Comparison of ENCODE assay signal across 8 cellular contexts in genomic region chr16:87764600-87765472, GRCh38. TPM values are rescaled to one million over a fixed set of nuclear protein-coding genes. Genes with fewer than 3 reads are reported as not detected.
DNase-seq lines count a peak whose midpoint lies in the region; ATAC-seq, FAIRE-seq and TF ChIP-seq lines count a peak whose summit lies in the region.

No MANE protein-coding gene starts in this region.

- TF ChIP-seq POLR2A in endothelial cell of umbilical vein (IDR thresholded peaks at IDR 0.05; ENCODE audit: low read depth, low read length) (no peak), prostate gland (IDR thresholded peaks at IDR 0.05) (no peak)

- no peaks in the 10 kb centered on the region for H3K27me3 ChIP-seq in endothelial cell of umbilical vein (ENCODE audit: control insufficient read depth in 2 of 2, insufficient read depth in 2 of 2, low read length in 2 of 2)
- H3K27me3 ChIP-seq in prostate gland (replicated peaks; ENCODE audit: insufficient read depth): no peaks in the 10 kb centered on the region

- peak; percentile 6 for ATAC-seq in GM21619 (IDR thresholded peaks at IDR 0.05; ENCODE audit: unreplicated experiment)
- peak; percentile 8; the same call in 2 of the 3 replicates for ATAC-seq in SK-N-SH treated with all-trans-retinoic acid at 6 μM for 48 hours
- no peak for ATAC-seq in HG03135 (IDR thresholded peaks at IDR 0.05; ENCODE audit: unreplicated experiment)

- peak overlapping the region; percentile 92 for H3K9ac ChIP-seq in endothelial cell of umbilical vein (replicated peaks; ENCODE audit: extremely low read depth, insufficient read depth, low read length)

- no TSS peak for BruUV-seq in endothelial cell of umbilical vein (replicated peaks; lab: Mats Ljungman, UMichigan)

- H4K20me1 ChIP-seq in endothelial cell of umbilical vein (replicated peaks; ENCODE audit: control insufficient read depth, extremely low read depth, insufficient read depth, low read length): no peaks in the 10 kb centered on the region

- no peaks in the 10 kb centered on the region for H3K9me1 ChIP-seq in endothelial cell of umbilical vein (replicated peaks; ENCODE audit: control insufficient read depth, extremely low read depth, insufficient read depth, low read length)

- peak overlapping the region; percentile 90 for H2AFZ ChIP-seq in endothelial cell of umbilical vein (ENCODE audit: low read depth, low read length)

- H3K4me3 ChIP-seq in endothelial cell of umbilical vein (replicated peaks in 1 of 3; ENCODE audit: insufficient read depth in 1 of 3, low read depth in 1 of 3, low read length in 3 of 3) (peak overlapping the region; percentile 55 to 82 (median 78)), prostate gland (peak overlapping the region; percentile 89 to 98)

- peaks cover 31% of the 10 kb centered on the region for H3K79me2 ChIP-seq in endothelial cell of umbilical vein (ENCODE audit: control insufficient read depth, insufficient read depth, low read length)

- H3K27ac ChIP-seq in 22Rv1: peak overlapping the region; percentile 79
- H3K27ac ChIP-seq in endothelial cell of umbilical vein (ENCODE audit: insufficient read depth, low read depth, low read length): peak overlapping the region; percentile 92
- no peak overlapping the region for H3K27ac ChIP-seq in prostate gland

- intact Hi-C loops in endothelial cell of umbilical vein (cut with micrococcal nuclease) (loop anchor here (5.0 to 10.0 kb wide), 2 partner anchors 128 to 360 kb away; no protein-coding TSS in a partner anchor), prostate gland (cut with DNase I) (loop anchor here (5.0 kb wide), 1 partner anchor 178 kb away; no protein-coding TSS in a partner anchor)

- H3K4me1 ChIP-seq in endothelial cell of umbilical vein (ENCODE audit: control insufficient read depth, extremely low read depth, insufficient read depth, low read length) (peaks cover 8% of the 10 kb centered on the region), prostate gland (replicated peaks) (peaks cover 13% of the 10 kb centered on the region)

- CTCF ChIA-PET in endothelial cell of umbilical vein (lab: Charles Lee): interaction anchor here (2.1 to 5.8 kb wide), 3 partner anchors 14 to 177 kb away, joined by 11 to 198 read pairs (median 58); partner anchors contain the start of gene SLC7A5

- dilution Hi-C loops in endothelial cell of umbilical vein (cut with MboI; ENCODE audit: extremely low pct_ligation_motif_present, low sequenced_read_pairs): no loop called here

- H3K9me3 ChIP-seq in endothelial cell of umbilical vein (replicated peaks; ENCODE audit: control insufficient read depth, insufficient read depth, low read length) (no peaks in the 10 kb centered on the region), prostate gland (no peaks in the 10 kb centered on the region)

- POLR2A ChIA-PET in endothelial cell of umbilical vein (lab: Charles Lee): no interaction called here

- WGBS in prostate gland: 22% methylated on average over 14 of the region's 14 CpGs

- peak overlapping the region; percentile 80 for H3K4me2 ChIP-seq in endothelial cell of umbilical vein (ENCODE audit: insufficient read depth, low read length)

- H3K36me3 ChIP-seq in endothelial cell of umbilical vein (ENCODE audit: control insufficient read depth in 2 of 2, extremely low read depth in 1 of 2, insufficient read depth in 2 of 2, low read length in 2 of 2) (peaks cover 3 to 7% of the 10 kb centered on the region in 2 experiments), prostate gland (no peaks in the 10 kb centered on the region)

- TF ChIP-seq CTCF in 22Rv1 (IDR thresholded peaks at IDR 0.05) (no peak), endothelial cell of umbilical vein (IDR thresholded peaks at IDR 0.05; ENCODE audit: extremely low read depth in 1 of 2, insufficient read depth in 1 of 2, low read depth in 1 of 2, low read length in 2 of 2) (no peak), prostate gland (IDR thresholded peaks at IDR 0.05) (no peak)

- DNase-seq in endothelial cell of umbilical vein (ENCODE audit: low read depth, low spot score): no peak
- no peak for DNase-seq in prostate gland (ENCODE audit: low spot score)
- DNase-seq in NCI-H226: no peak
- DNase-seq in anterior cingulate cortex (lab: John Stamatoyannopoulos, UW): no peak

- no peak for FAIRE-seq in endothelial cell of umbilical vein (lab: Jason Lieb, UNC)

TF ChIP-seq in SK-N-SH treated with all-trans-retinoic acid at 6 μM for 48 hours, 23 proteins besides CTCF, POLR2A, EP300 and RAD21:
- no peak for TF ChIP-seq TCF4 (CRISPR knock-in tag; IDR thresholded peaks at IDR 0.05; ENCODE audit: borderline replicate concordance)
- no peak for TF ChIP-seq ZNF8 (CRISPR knock-in tag; IDR thresholded peaks at IDR 0.05)
- no peak for TF ChIP-seq PATZ1 (CRISPR knock-in tag; IDR thresholded peaks at IDR 0.05; ENCODE audit: borderline replicate concordance)
- TF ChIP-seq ZC3H10 (CRISPR knock-in tag; IDR thresholded peaks at IDR 0.05): no peak
TF ChIP-seq in SK-N-SH treated with all-trans-retinoic acid at 6 μM for 48 hours: peak in this region for 0.

TF ChIP-seq in endothelial cell of umbilical vein, 7 proteins besides CTCF, POLR2A, EP300 and RAD21:
- TF ChIP-seq POLR2AphosphoS5 (IDR thresholded peaks at IDR 0.05; ENCODE audit: insufficient read depth, low read depth, low read length): no peak
- no peak for TF ChIP-seq JUN (IDR thresholded peaks at IDR 0.05; ENCODE audit: borderline replicate concordance, insufficient read depth, insufficient read length, low read depth)
- no peak for TF ChIP-seq GATA2 (IDR thresholded peaks at IDR 0.05; ENCODE audit: insufficient read depth, insufficient read length, low read depth, low read length)
- TF ChIP-seq EZH2 (IDR thresholded peaks at IDR 0.05; ENCODE audit: borderline replicate concordance, low read depth, low read length, severe bottlenecking): no peak
- no peak for TF ChIP-seq FOS (IDR thresholded peaks at IDR 0.05; ENCODE audit: borderline replicate concordance, insufficient read depth, low read length)
- no peak for TF ChIP-seq MAX (IDR thresholded peaks at IDR 0.05; ENCODE audit: insufficient read depth, insufficient read length)
- TF ChIP-seq MYC (IDR thresholded peaks at IDR 0.05; ENCODE audit: low read depth, low read length): no peak

RNA-seq across cellular contexts. Expression of gene KLHDC4, which starts 0.9 kb away (rescaled TPM):
- total RNA-seq in endothelial cell of umbilical vein (46.2 and 46.7 TPM in 2 replicates), prostate gland (10 to 100 TPM; 28.2 to 56.4 TPM)
- 24.7 and 25.9 TPM in 2 replicates for polyA plus RNA-seq in endothelial cell of umbilical vein
- polyA plus RNA-seq in endothelial cell of umbilical vein (2011; cell fraction: cytosol; rRNA removed): 21.3 and 24.8 TPM in 2 replicates
- 107 and 108 TPM in 2 replicates for polyA plus RNA-seq in endothelial cell of umbilical vein (2011; cell fraction: nucleus; rRNA removed)
- 27.8 and 31.8 TPM in 2 replicates for polyA plus RNA-seq in endothelial cell of umbilical vein (2012)
- polyA minus RNA-seq in endothelial cell of umbilical vein: 26.7 and 37.8 TPM in 2 replicates
- 21.0 TPM for polyA minus RNA-seq in endothelial cell of umbilical vein (2011; cell fraction: cytosol; rRNA and poly(A)+ RNA removed)
- polyA minus RNA-seq in endothelial cell of umbilical vein (2011; cell fraction: nucleus; rRNA and poly(A)+ RNA removed): 46.8 and 65.8 TPM in 2 replicates

Comparison
In these comparisons a context has a peak if more than half of its experiments do, and no peak if none do; other contexts are left out.
1. H3K27ac ChIP-seq: peak in 22Rv1 (single experiment) and endothelial cell of umbilical vein (single experiment); none in prostate gland (0 of 2).